Comparison of ENCODE assay signal across 19 cellular contexts in the genomic region with DNA sequence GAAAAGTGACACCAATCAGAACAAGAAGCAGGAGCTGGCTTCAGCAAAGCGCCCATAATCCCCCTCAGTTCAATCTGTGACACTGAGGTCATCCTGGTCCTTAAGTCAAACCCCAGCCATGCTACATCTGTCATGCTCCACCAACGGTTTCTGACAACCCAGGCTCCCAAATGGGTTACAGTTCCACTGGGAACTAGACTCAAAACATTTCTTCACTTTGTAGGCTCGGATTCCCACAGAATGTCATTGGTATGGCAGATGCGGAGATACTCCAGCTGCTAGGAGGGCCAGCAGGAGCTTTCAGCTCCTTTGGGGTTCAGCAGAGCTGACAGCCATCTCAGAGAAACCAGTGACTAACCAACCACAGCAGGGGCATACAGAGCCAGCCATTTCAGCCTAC. TPM values are rescaled to one million over a fixed set of nuclear protein-coding genes. Genes with fewer than 3 reads are reported as not detected.
A peak's percentile ranks its signal among the peaks of the same experiment; 100 is the strongest.
DNase-seq lines count a peak whose midpoint lies in the region; ATAC-seq and TF ChIP-seq lines count a peak whose summit lies in the region.
"Had no signal": no experiment of that assay in that cellular context is flagged by ENCODE, and none has a peak within 500 bp of the region (broad histone marks: within the 10 kb centered on the region; RNA-seq: fewer than 3 reads in every experiment).

No MANE protein-coding gene starts in this region.

- no peak overlapping the region for H3K4me3 Mint-ChIP-seq in stimulated activated naive CD8-positive, alpha-beta T cell treated with anti-CD3 and anti-CD28 coated beads, Interleukin-15, amount 100 ng/mL, for 72 hours
- no peak overlapping the region for H3K4me3 Mint-ChIP-seq in dendritic cell treated with granulocyte-macrophage colony-stimulating factor and Interleukin-4, amounts not matched to agents 40 ng/mL and 50 ng/mL, for 4 days
- H3K4me3 Mint-ChIP-seq in activated CD4-positive, alpha-beta T cell treated with anti-CD3 and anti-CD28 coated beads, Interleukin-2, amount 10 ng/mL, durations not matched to agents 7 days and 5 days, result no peak overlapping the region
- H3K4me3 Mint-ChIP-seq: activated CD4-positive, alpha-beta memory T cell treated with anti-CD3 and anti-CD28 coated beads for 36 hours; immature natural killer cell; stimulated activated memory B cell treated with anti-CD40 and anti-IgM and Interleukin-4, amounts not matched to agents 10 μg/mL and 1 μg/mL and 100 μg/mL, for 72 hours; type B pancreatic cell had no signal

- CTCF ChIA-PET in activated CD4-positive, alpha-beta T cell treated with anti-CD3 and anti-CD28 coated beads, Interleukin-2, amount 10 ng/mL, durations not matched to agents 7 days and 5 days (lab: Charles Lee), result interaction anchor here (1.6 kb wide), 1 partner anchor 10 kb away, joined by 3 read pairs; no protein-coding TSS in a partner anchor

- POLR2A ChIA-PET in activated CD4-positive, alpha-beta T cell treated with anti-CD3 and anti-CD28 coated beads, Interleukin-2, amount 10 ng/mL, durations not matched to agents 7 days and 5 days (lab: Charles Lee), result no interaction called here

- no peak for TF ChIP-seq POLR2A in gastrocnemius medialis (IDR thresholded peaks at IDR 0.05)

- no peak overlapping the region for H3K4me3 ChIP-seq in gastrocnemius medialis
- H3K4me3 ChIP-seq: adrenal gland had no signal

- peaks cover 8% of the 10 kb centered on the region for H3K4me1 Mint-ChIP-seq in stimulated activated naive CD8-positive, alpha-beta T cell treated with anti-CD3 and anti-CD28 coated beads, Interleukin-15, amount 100 ng/mL, for 72 hours
- H3K4me1 Mint-ChIP-seq in dendritic cell treated with granulocyte-macrophage colony-stimulating factor and Interleukin-4, amounts not matched to agents 40 ng/mL and 50 ng/mL, for 4 days (ENCODE audit: low read depth), result peaks cover 11% of the 10 kb centered on the region
- H3K4me1 Mint-ChIP-seq in activated CD4-positive, alpha-beta T cell treated with anti-CD3 and anti-CD28 coated beads, Interleukin-2, amount 10 ng/mL, durations not matched to agents 7 days and 5 days, result peaks cover 6% of the 10 kb centered on the region
- H3K4me1 Mint-ChIP-seq: immature natural killer cell had no signal

- in situ Hi-C loops in gastrocnemius medialis (cut with MboI; ENCODE audit: low sequenced_read_pairs in 4 of 4), result no loop called here

- ATAC-seq in stimulated activated naive CD8-positive, alpha-beta T cell treated with anti-CD3 and anti-CD28 coated beads, Interleukin-15, Interleukin-2, amounts not matched to agents 100 U/mL and 50 U/mL, for 24 hours, result peak; percentile 17
- ATAC-seq in stimulated activated naive CD8-positive, alpha-beta T cell treated with anti-CD3 and anti-CD28 coated beads, Interleukin-15, amount 100 ng/mL, for 72 hours, result no peak
- ATAC-seq in gastrocnemius medialis (no peak), GM19463 (IDR thresholded peaks at IDR 0.05; ENCODE audit: unreplicated experiment) (no peak)
- ATAC-seq: stimulated activated memory B cell treated with anti-CD40 and anti-IgM and Interleukin-4, amounts not matched to agents 10 μg/mL and 1 μg/mL and 100 μg/mL, for 72 hours had no signal

- no peaks in the 10 kb centered on the region for H3K27me3 ChIP-seq in gastrocnemius medialis
- H3K27me3 ChIP-seq: adrenal gland had no signal

- no peak for TF ChIP-seq CTCF in gastrocnemius medialis (IDR thresholded peaks at IDR 0.05 in 4 of 5, conservative IDR thresholded peaks at IDR 0.05 in 1 of 5)

- peaks cover 0 to 4% of the 10 kb centered on the region in 2 donors for H3K36me3 ChIP-seq in gastrocnemius medialis

- DNase-seq in stimulated activated naive CD8-positive, alpha-beta T cell treated with anti-CD3 and anti-CD28 coated beads, Interleukin-15, Interleukin-2, amounts not matched to agents 100 U/mL and 50 U/mL, for 24 hours, result no peak
- DNase-seq in stimulated activated naive CD8-positive, alpha-beta T cell treated with anti-CD3 and anti-CD28 coated beads, Interleukin-15, amount 100 ng/mL, for 72 hours, result no peak
- DNase-seq in gastrocnemius medialis (no peak), iPS-NIHi7 (ENCODE audit: extremely low spot score) (no peak)
- no peak for DNase-seq in activated CD4-positive, alpha-beta T cell treated with anti-CD3 and anti-CD28 coated beads, Interleukin-2, amount 10 ng/mL, durations not matched to agents 7 days and 5 days
- DNase-seq: activated CD4-positive, alpha-beta memory T cell treated with anti-CD3 and anti-CD28 coated beads for 36 hours; adrenal gland; central memory CD4-positive, alpha-beta T cell; effector CD8-positive, alpha-beta T cell; GOT3; immature natural killer cell; NCI-H1417 treated with DMSO at 0.1 percent for 48 hours; NCI-H2171 treated with DMSO at 0.1 percent for 48 hours; NCI-H748 treated with DMSO at 0.1 percent for 48 hours had no signal

- H3K36me3 Mint-ChIP-seq in dendritic cell treated with granulocyte-macrophage colony-stimulating factor and Interleukin-4, amounts not matched to agents 40 ng/mL and 50 ng/mL, for 4 days (ENCODE audit: low read depth), result peaks cover 56% of the 10 kb centered on the region
- peaks cover 7% of the 10 kb centered on the region for H3K36me3 Mint-ChIP-seq in activated CD4-positive, alpha-beta T cell treated with anti-CD3 and anti-CD28 coated beads, Interleukin-2, amount 10 ng/mL, durations not matched to agents 7 days and 5 days (ENCODE audit: low read depth)

- peak overlapping the region in 3 of 4 donors; percentile 30 to 47 (median 36) for H3K27ac ChIP-seq in gastrocnemius medialis
- H3K27ac ChIP-seq: adrenal gland had no signal

- no peaks in the 10 kb centered on the region for H3K9me3 Mint-ChIP-seq in stimulated activated naive CD8-positive, alpha-beta T cell treated with anti-CD3 and anti-CD28 coated beads, Interleukin-15, amount 100 ng/mL, for 72 hours
- no peaks in the 10 kb centered on the region for H3K9me3 Mint-ChIP-seq in dendritic cell treated with granulocyte-macrophage colony-stimulating factor and Interleukin-4, amounts not matched to agents 40 ng/mL and 50 ng/mL, for 4 days
- H3K9me3 Mint-ChIP-seq in activated CD4-positive, alpha-beta T cell treated with anti-CD3 and anti-CD28 coated beads, Interleukin-2, amount 10 ng/mL, durations not matched to agents 7 days and 5 days, result no peaks in the 10 kb centered on the region
- H3K9me3 Mint-ChIP-seq: activated CD4-positive, alpha-beta memory T cell treated with anti-CD3 and anti-CD28 coated beads for 36 hours; activated T-helper 2 cell treated with anti-CD3 and anti-CD28 coated beads, Interferon-gamma antibody, Interleukin-2, Interleukin-4, amounts not matched to agents 10 μg/mL and 5 μg/mL and 100 μg/mL, durations not matched to agents 14 hours and 24 hours and 36 hours; immature natural killer cell; stimulated activated memory B cell treated with anti-CD40 and anti-IgM and Interleukin-4, amounts not matched to agents 10 μg/mL and 1 μg/mL and 100 μg/mL, for 72 hours; type B pancreatic cell had no signal

- H3K9me3 ChIP-seq in gastrocnemius medialis, result no peaks in the 10 kb centered on the region
- H3K9me3 ChIP-seq: adrenal gland had no signal

- peaks cover 20 to 25% of the 10 kb centered on the region in 2 donors for H3K4me1 ChIP-seq in gastrocnemius medialis
- H3K4me1 ChIP-seq: adrenal gland had no signal

- H3K27ac Mint-ChIP-seq in stimulated activated naive CD8-positive, alpha-beta T cell treated with anti-CD3 and anti-CD28 coated beads, Interleukin-15, amount 100 ng/mL, for 72 hours, result no peak overlapping the region
- peak overlapping the region; percentile 46 for H3K27ac Mint-ChIP-seq in dendritic cell treated with granulocyte-macrophage colony-stimulating factor and Interleukin-4, amounts not matched to agents 40 ng/mL and 50 ng/mL, for 4 days
- no peak overlapping the region for H3K27ac Mint-ChIP-seq in activated CD4-positive, alpha-beta T cell treated with anti-CD3 and anti-CD28 coated beads, Interleukin-2, amount 10 ng/mL, durations not matched to agents 7 days and 5 days
- H3K27ac Mint-ChIP-seq: activated CD4-positive, alpha-beta memory T cell treated with anti-CD3 and anti-CD28 coated beads for 36 hours; activated T-helper 2 cell treated with anti-CD3 and anti-CD28 coated beads, Interferon-gamma antibody, Interleukin-2, Interleukin-4, amounts not matched to agents 10 μg/mL and 5 μg/mL and 100 μg/mL, durations not matched to agents 14 hours and 24 hours and 36 hours; type B pancreatic cell had no signal

- H3K27me3 Mint-ChIP-seq in stimulated activated naive CD8-positive, alpha-beta T cell treated with anti-CD3 and anti-CD28 coated beads, Interleukin-15, amount 100 ng/mL, for 72 hours, result no peaks in the 10 kb centered on the region
- H3K27me3 Mint-ChIP-seq in dendritic cell treated with granulocyte-macrophage colony-stimulating factor and Interleukin-4, amounts not matched to agents 40 ng/mL and 50 ng/mL, for 4 days, result no peaks in the 10 kb centered on the region
- H3K27me3 Mint-ChIP-seq in activated CD4-positive, alpha-beta T cell treated with anti-CD3 and anti-CD28 coated beads, Interleukin-2, amount 10 ng/mL, durations not matched to agents 7 days and 5 days, result no peaks in the 10 kb centered on the region
- H3K27me3 Mint-ChIP-seq: activated CD4-positive, alpha-beta memory T cell treated with anti-CD3 and anti-CD28 coated beads for 36 hours; stimulated activated memory B cell treated with anti-CD40 and anti-IgM and Interleukin-4, amounts not matched to agents 10 μg/mL and 1 μg/mL and 100 μg/mL, for 72 hours; type B pancreatic cell had no signal

- intact Hi-C loops in dendritic cell treated with granulocyte-macrophage colony-stimulating factor and Interleukin-4, amounts not matched to agents 40 ng/mL and 50 ng/mL, for 4 days (cut with micrococcal nuclease), result no loop called here
- intact Hi-C loops in gastrocnemius medialis (cut with DNase I; ENCODE audit: low total_unique reads), result no loop called here

RNA-seq across cellular contexts. Expression of a gene that starts 48.9 kb away (rescaled TPM):
- 1 to 10 TPM; 4.4 to 9.4 (median 7.6) TPM for total RNA-seq in gastrocnemius medialis
- total RNA-seq in activated CD4-positive, alpha-beta T cell treated with anti-CD3 and anti-CD28 coated beads, Interleukin-2, amount 10 ng/mL, durations not matched to agents 7 days and 5 days, result 1 to 10 TPM; 6.2 to 9.0 TPM
